Comparison of ENCODE assay signal across 24 cellular contexts in genomic region chr11:61054513-61054912, GRCh38. TPM values are rescaled to one million over a fixed set of nuclear protein-coding genes. Genes with fewer than 3 reads are reported as not detected.
DNase-seq lines count a peak whose midpoint lies in the region; ATAC-seq and TF ChIP-seq lines count a peak whose summit lies in the region.
"Had no signal": no experiment of that assay in that cellular context is flagged by ENCODE, and none has a peak within 500 bp of the region (broad histone marks: within the 10 kb centered on the region; RNA-seq: fewer than 3 reads in every experiment).

No MANE protein-coding gene starts in this region.

- TF ChIP-seq CTCF in stomach (IDR thresholded peaks at IDR 0.05), result no peak

- TF ChIP-seq EP300 in stomach (IDR thresholded peaks at IDR 0.05), result no peak

- no peak for TF ChIP-seq POLR2A in stomach (IDR thresholded peaks at IDR 0.05)

- H3K27ac Mint-ChIP-seq in activated naive CD8-positive, alpha-beta T cell, result peak overlapping the region; percentile 72
- H3K27ac Mint-ChIP-seq in activated naive CD8-positive, alpha-beta T cell treated with anti-CD3 and anti-CD28 coated beads, Interleukin-2, amount 50 U/mL, for 24 hours, result no peak overlapping the region
- H3K27ac Mint-ChIP-seq: GM23338 had no signal

- no peak for DNase-seq in activated CD4-positive, CD25-positive, alpha-beta regulatory T cell (lab: John Stamatoyannopoulos, UW)
- DNase-seq in activated naive CD8-positive, alpha-beta T cell treated with anti-CD3 and anti-CD28 coated beads, Interleukin-2, amount 50 U/mL, for 24 hours, result no peak
- DNase-seq in activated T-cell treated with anti-CD3 and anti-CD28 coated beads, Interleukin-2, amount 50 U/mL, for 48 hours, result peak; percentile 28 to 33
- peak; percentile 2 for DNase-seq in stomach
- no peak for DNase-seq in dedifferentiated amniotic fluid mesenchymal stem cell (ENCODE audit: extremely low spot score)
- DNase-seq in effector CD4-positive, alpha-beta T cell, result no peak
- DNase-seq: AML-193, COR-L47, GF-D8, HCEC 1CT, IMR-90, NCI-H1417, NCI-H187, NCI-H2227 treated with DMSO at 0.1 percent for 48 hours, NCI-H510A treated with DMSO at 0.1 percent for 48 hours, NCI-H82, PC-3, RPMI8226 had no signal

- peaks cover 61% of the 10 kb centered on the region for H3K4me1 Mint-ChIP-seq in activated naive CD8-positive, alpha-beta T cell (ENCODE audit: low read depth)
- H3K4me1 Mint-ChIP-seq in activated naive CD8-positive, alpha-beta T cell treated with anti-CD3 and anti-CD28 coated beads, Interleukin-2, amount 50 U/mL, for 24 hours, result peaks cover 82% of the 10 kb centered on the region

- intact Hi-C loops in stomach (cut with DNase I; ENCODE audit: low total_unique reads), result no loop called here

- peaks cover 13% of the 10 kb centered on the region for H3K36me3 Mint-ChIP-seq in activated naive CD8-positive, alpha-beta T cell
- peaks cover 50% of the 10 kb centered on the region for H3K36me3 Mint-ChIP-seq in activated naive CD8-positive, alpha-beta T cell treated with anti-CD3 and anti-CD28 coated beads, Interleukin-2, amount 50 U/mL, for 24 hours (ENCODE audit: low read depth)

- ATAC-seq in activated CD4-positive, CD25-positive, alpha-beta regulatory T cell treated with anti-CD3 and anti-CD28 coated beads, Interleukin-2, amount 50 U/mL, for 24 hours, result peak; percentile 50 to 55
- no peak for ATAC-seq in activated naive CD8-positive, alpha-beta T cell treated with anti-CD3 and anti-CD28 coated beads, Interleukin-2, amount 50 U/mL, for 24 hours
- ATAC-seq: GM23338, PC-3 had no signal

- no peaks in the 10 kb centered on the region for H3K9me3 ChIP-seq in stomach

- no peak overlapping the region for H3K4me3 Mint-ChIP-seq in activated naive CD8-positive, alpha-beta T cell
- no peak overlapping the region for H3K4me3 Mint-ChIP-seq in activated naive CD8-positive, alpha-beta T cell treated with anti-CD3 and anti-CD28 coated beads, Interleukin-2, amount 50 U/mL, for 24 hours
- H3K4me3 Mint-ChIP-seq: GM23338 had no signal

- no peaks in the 10 kb centered on the region for H3K9me3 Mint-ChIP-seq in activated naive CD8-positive, alpha-beta T cell (ENCODE audit: low read depth)
- no peaks in the 10 kb centered on the region for H3K9me3 Mint-ChIP-seq in activated naive CD8-positive, alpha-beta T cell treated with anti-CD3 and anti-CD28 coated beads, Interleukin-2, amount 50 U/mL, for 24 hours
- H3K9me3 Mint-ChIP-seq: GM23338 had no signal

- no peak overlapping the region for H3K27ac ChIP-seq in stomach
- H3K27ac ChIP-seq: 22Rv1, C4-2B had no signal

- no peaks in the 10 kb centered on the region for H3K27me3 ChIP-seq in stomach

- no peak overlapping the region for H3K4me3 ChIP-seq in stomach
- H3K4me3 ChIP-seq: GM23338 had no signal

- no peaks in the 10 kb centered on the region for H3K4me1 ChIP-seq in stomach

- no peaks in the 10 kb centered on the region for H3K27me3 Mint-ChIP-seq in activated naive CD8-positive, alpha-beta T cell
- no peaks in the 10 kb centered on the region for H3K27me3 Mint-ChIP-seq in activated naive CD8-positive, alpha-beta T cell treated with anti-CD3 and anti-CD28 coated beads, Interleukin-2, amount 50 U/mL, for 24 hours

- H3K36me3 ChIP-seq in stomach, result no peaks in the 10 kb centered on the region

- WGBS in stomach, 5 donors, result 85 to 92% (median 88%) methylated on average over 3 of the region's 3 CpGs

RNA-seq across cellular contexts. Expression of gene CD5, which starts 47.8 kb away (rescaled TPM):
- total RNA-seq in stomach, result 10 to 100 TPM in 1 of 5 donors, 1 to 10 TPM in 1, not detected in 3; 1.7 to 14.2 TPM
- 1 to 10 TPM in 1 of 3 donors, under 1 TPM in 2; 0.53 to 1.1 (median 0.75) TPM for polyA plus RNA-seq in stomach
- total RNA-seq: GM23338, IMR-90, M059J had no signal
- polyA plus RNA-seq: GM23338, IMR-90 had no signal

Comparison
In these comparisons a context has a peak if more than half of its experiments do, and no peak if none do; other contexts are left out.
1. DNase-seq: peak in activated T-cell treated with anti-CD3 and anti-CD28 coated beads, Interleukin-2, amount 50 U/mL, for 48 hours (2 of 2) and stomach (single experiment); none in activated CD4-positive, CD25-positive, alpha-beta regulatory T cell (0 of 4), activated naive CD8-positive, alpha-beta T cell treated with anti-CD3 and anti-CD28 coated beads, Interleukin-2, amount 50 U/mL, for 24 hours (single experiment), dedifferentiated amniotic fluid mesenchymal stem cell (single experiment) and effector CD4-positive, alpha-beta T cell (single experiment).